Comparison of ENCODE assay signal across 20 cellular contexts in genomic region chr3:27756877-27757276, GRCh38. TPM values are rescaled to one million over a fixed set of nuclear protein-coding genes. Genes with fewer than 3 reads are reported as not detected.
A peak's percentile ranks its signal among the peaks of the same experiment; 100 is the strongest.
DNase-seq lines count a peak whose midpoint lies in the region; ATAC-seq and TF ChIP-seq lines count a peak whose summit lies in the region.
"Had no signal": no experiment of that assay in that cellular context is flagged by ENCODE, and none has a peak within 500 bp of the region (broad histone marks: within the 10 kb centered on the region; RNA-seq: fewer than 3 reads in every experiment).

No MANE protein-coding gene starts in this region.

- H3K27me3 ChIP-seq in PC-3 (ENCODE audit: low read length) = no peaks in the 10 kb centered on the region
- no peaks in the 10 kb centered on the region for H3K27me3 ChIP-seq in foreskin keratinocyte
- H3K27me3 ChIP-seq: BLaER1 had no signal

- H3K4me1 Mint-ChIP-seq in naive thymus-derived CD8-positive, alpha-beta T cell = peaks cover 0 to 8% (median 6%) of the 10 kb centered on the region in 4 donors
- H3K4me1 Mint-ChIP-seq in CD14-positive monocyte = no peaks in the 10 kb centered on the region

- TF ChIP-seq CTCF in PC-3 (conservative IDR thresholded peaks at IDR 0.05; ENCODE audit: low read depth, low read length) (no peak), foreskin keratinocyte (conservative IDR thresholded peaks at IDR 0.05) (no peak), CD14-positive monocyte (IDR thresholded peaks at IDR 0.05) (no peak)

- H3K9me3 Mint-ChIP-seq in naive thymus-derived CD8-positive, alpha-beta T cell = peaks cover 0 to 6% (median 0%) of the 10 kb centered on the region in 9 donors
- H3K9me3 Mint-ChIP-seq in CD14-positive monocyte = peaks cover 0 to 6% (median 2%) of the 10 kb centered on the region in 7 donors
- H3K9me3 Mint-ChIP-seq: H9 had no signal

- intact Hi-C loops in PC-3 (cut with micrococcal nuclease) = no loop called here
- intact Hi-C loops in CD14-positive monocyte (cut with micrococcal nuclease) = no loop called here

- BruUV-seq in PC-3 (replicated peaks; lab: Mats Ljungman, UMichigan) = no TSS peak

- POLR2A ChIA-PET in PC-3 (lab: Charles Lee; ENCODE audit: unreplicated experiment) = no interaction called here
- POLR2A ChIA-PET in naive thymus-derived CD8-positive, alpha-beta T cell (lab: Charles Lee) = interaction anchor here (0.6 to 1.1 kb wide), 2 partner anchors 10 to 339 kb away, joined by 3 to 4 read pairs; no protein-coding TSS in a partner anchor

- in situ Hi-C loops in G401 (cut with HindIII; ENCODE audit: low sequenced_read_pairs) = no loop called here

- no peak overlapping the region for H3K4me3 ChIP-seq in PC-3 (ENCODE audit: low read length)
- H3K4me3 ChIP-seq: BLaER1 had no signal

- CTCF ChIA-PET in PC-3 (lab: Charles Lee) = interaction anchor here (0.5 kb wide), 1 partner anchor 45 kb away, joined by 4 read pairs; no protein-coding TSS in a partner anchor

- no peaks in the 10 kb centered on the region for H3K27me3 Mint-ChIP-seq in naive thymus-derived CD8-positive, alpha-beta T cell
- H3K27me3 Mint-ChIP-seq in CD14-positive monocyte (ENCODE audit: low read depth in 3 of 3) = peaks cover 3 to 8% (median 7%) of the 10 kb centered on the region in 3 donors

- peak; percentile 35 for DNase-seq in G401 (ENCODE audit: low spot score)
- peak; percentile 33 for DNase-seq in PC-3
- peak; percentile 45 for DNase-seq in cerebellum (ENCODE audit: low spot score)
- DNase-seq in foreskin keratinocyte = peak; percentile 86 to 95
- no peak for DNase-seq in naive thymus-derived CD8-positive, alpha-beta T cell
- no peak for DNase-seq in CD14-positive monocyte (ENCODE audit: low spot score)
- no peak for DNase-seq in SKM-1 treated with dmso at 0.1 percent for 144 hours (lab: John Stamatoyannopoulos, UW; ENCODE audit: unreplicated experiment)
- DNase-seq: CD8-positive, alpha-beta T cell; DMS53; EL; H9; NCI-H1105 treated with DMSO at 0.1 percent for 48 hours; NCI-H1694 treated with DMSO at 0.1 percent for 48 hours; NCI-H510A; NCI-H748 treated with DMSO at 0.1 percent for 48 hours; NK-92 treated with Interleukin-12 subunit alpha and Interleukin-12 subunit beta, amount 100 ng/mL, for 24 hours; SIG-M5 had no signal

- no peaks in the 10 kb centered on the region for H3K9me3 ChIP-seq in PC-3 (ENCODE audit: low read length)
- H3K9me3 ChIP-seq: BLaER1 had no signal

- peaks cover 0 to 6% (median 0%) of the 10 kb centered on the region in 3 donors for H3K36me3 Mint-ChIP-seq in naive thymus-derived CD8-positive, alpha-beta T cell
- no peaks in the 10 kb centered on the region for H3K36me3 Mint-ChIP-seq in CD14-positive monocyte
- H3K36me3 Mint-ChIP-seq: CD8-positive, alpha-beta T cell had no signal

- H2AFZ ChIP-seq in PC-3 (ENCODE audit: low read length) = no peak overlapping the region

- H3K36me3 ChIP-seq in PC-3 (ENCODE audit: low read depth, low read length) = no peaks in the 10 kb centered on the region
- H3K36me3 ChIP-seq: BLaER1 had no signal

- H3K27ac ChIP-seq in PC-3 (ENCODE audit: low read length) = no peak overlapping the region
- no peak overlapping the region for H3K27ac ChIP-seq in foreskin keratinocyte
- H3K27ac ChIP-seq: BLaER1 had no signal

- ATAC-seq in PC-3 = no peak
- peak; percentile 84 for ATAC-seq in foreskin keratinocyte
- no peak for ATAC-seq in naive thymus-derived CD8-positive, alpha-beta T cell
- no peak for ATAC-seq in GM18907 (IDR thresholded peaks at IDR 0.05; ENCODE audit: unreplicated experiment)
- ATAC-seq: CD8-positive, alpha-beta T cell; SK-N-SH treated with all-trans-retinoic acid at 6 μM for 48 hours had no signal

- H3K4me2 ChIP-seq in PC-3 (ENCODE audit: low read length) = no peak overlapping the region
- H3K4me2 ChIP-seq: BLaER1 had no signal

- no peaks in the 10 kb centered on the region for H4K20me1 ChIP-seq in PC-3 (ENCODE audit: low read length)
- H4K20me1 ChIP-seq: BLaER1 had no signal

- no peak overlapping the region for H3K9ac ChIP-seq in PC-3 (ENCODE audit: low read length)
- H3K9ac ChIP-seq: BLaER1 had no signal

- no peaks in the 10 kb centered on the region for H3K9me2 ChIP-seq in PC-3 (replicated peaks; ENCODE audit: low read length)

- no peaks in the 10 kb centered on the region for H3F3A ChIP-seq in PC-3 (ENCODE audit: low read length, unreplicated experiment)

- peaks cover 16% of the 10 kb centered on the region; the same call in 1 of the 2 replicates for H3K4me1 ChIP-seq in PC-3 (ENCODE audit: insufficient read depth, low read length)
- H3K4me1 ChIP-seq in foreskin keratinocyte = peaks cover 24% of the 10 kb centered on the region
- H3K4me1 ChIP-seq: BLaER1 had no signal

- no peaks in the 10 kb centered on the region for H3K79me2 ChIP-seq in PC-3 (ENCODE audit: low read length)

- no peak overlapping the region for H3K4me3 Mint-ChIP-seq in naive thymus-derived CD8-positive, alpha-beta T cell
- no peak overlapping the region for H3K4me3 Mint-ChIP-seq in CD14-positive monocyte
- H3K4me3 Mint-ChIP-seq: CD8-positive, alpha-beta T cell; H9 had no signal

- no peak overlapping the region for H3K27ac Mint-ChIP-seq in naive thymus-derived CD8-positive, alpha-beta T cell
- no peak overlapping the region for H3K27ac Mint-ChIP-seq in CD14-positive monocyte
- H3K27ac Mint-ChIP-seq: CD8-positive, alpha-beta T cell; H9 had no signal

RNA-seq across cellular contexts. Expression of gene EOMES, which starts 34.8 kb away (rescaled TPM):
- 0.20 and 0.25 TPM in 2 replicates for total RNA-seq in G401 (2014; rRNA removed; shearing (Covaris generic))
- 0.29 and 0.47 TPM in 2 replicates for total RNA-seq in PC-3 (2014; rRNA removed)
- 55.9 TPM for total RNA-seq in cerebellum
- 0.37 and 0.95 TPM in 2 replicates for total RNA-seq in foreskin keratinocyte
- 0.24 and 0.57 TPM in 2 replicates for polyA plus RNA-seq in foreskin keratinocyte
- 1 to 10 TPM; 4.6 to 6.1 TPM for total RNA-seq in naive thymus-derived CD8-positive, alpha-beta T cell
- 100 to 1,000 TPM in 1 of 3 donors, 1 to 10 TPM in 2; 6.2 to 103 (median 8.4) TPM for polyA plus RNA-seq in naive thymus-derived CD8-positive, alpha-beta T cell
- under 1 TPM; 0.09 to 0.21 TPM for polyA plus RNA-seq in CD14-positive monocyte

Comparison
In these comparisons a context has a peak if more than half of its experiments do, and no peak if none do; other contexts are left out.
1. DNase-seq: peak in G401 (single experiment), PC-3 (single experiment), cerebellum (single experiment) and foreskin keratinocyte (2 of 2); none in naive thymus-derived CD8-positive, alpha-beta T cell (0 of 10), CD14-positive monocyte (single experiment) and SKM-1 treated with dmso at 0.1 percent for 144 hours (single experiment).